Comparison of ENCODE assay signal across 11 cellular contexts in genomic region chr10:119705434-119705831, GRCh38.
DNase-seq lines count a peak whose midpoint lies in the region; ATAC-seq and TF ChIP-seq lines count a peak whose summit lies in the region.
"Had no signal": no experiment of that assay in that cellular context is flagged by ENCODE, and none has a peak within 500 bp of the region (broad histone marks: within the 10 kb centered on the region; RNA-seq: fewer than 3 reads in every experiment).

No MANE protein-coding gene starts in this region.

- peaks cover 18% of the 10 kb centered on the region; the same call in 1 of the 2 replicates for H3K9me3 ChIP-seq in SU-DHL-6 (ENCODE audit: insufficient read depth, low read length)
- no peaks in the 10 kb centered on the region for H3K9me3 ChIP-seq in effector memory CD4-positive, alpha-beta T cell (ENCODE audit: control insufficient read depth, low read length)

- H3K4me1 ChIP-seq in effector memory CD4-positive, alpha-beta T cell (ENCODE audit: control insufficient read depth, insufficient read depth, low read length, poor library complexity, severe bottlenecking): no peaks in the 10 kb centered on the region

- H3K27ac ChIP-seq in SU-DHL-6 (ENCODE audit: low read depth, low read length): peak overlapping the region; percentile 89
- no peak overlapping the region for H3K27ac ChIP-seq in effector memory CD4-positive, alpha-beta T cell (ENCODE audit: insufficient read depth, low read length, poor library complexity, severe bottlenecking)
- H3K27ac ChIP-seq: HL-60 had no signal

- no peaks in the 10 kb centered on the region; the same call in 1 of the 2 replicates for H3K36me3 ChIP-seq in SU-DHL-6 (ENCODE audit: low read length)
- no peaks in the 10 kb centered on the region for H3K36me3 ChIP-seq in effector memory CD4-positive, alpha-beta T cell (ENCODE audit: control insufficient read depth, insufficient read depth, low read length)

- H4K20me1 ChIP-seq in SU-DHL-6 (ENCODE audit: low read depth, low read length): no peaks in the 10 kb centered on the region

- no peaks in the 10 kb centered on the region for H3K27me3 ChIP-seq in SU-DHL-6 (ENCODE audit: low read length)
- no peaks in the 10 kb centered on the region for H3K27me3 ChIP-seq in effector memory CD4-positive, alpha-beta T cell (replicated peaks; ENCODE audit: control insufficient read depth, insufficient read depth, low read length, poor library complexity, severe bottlenecking)

- TF ChIP-seq CTCF in SU-DHL-6 (IDR thresholded peaks at IDR 0.05; ENCODE audit: insufficient read depth, low read length, poor library complexity, severe bottlenecking) (no peak), GM20000 (IDR thresholded peaks at IDR 0.05; ENCODE audit: extremely low read depth, missing control alignments) (no peak)

- H3K9ac ChIP-seq in SU-DHL-6 (ENCODE audit: low read length): peak overlapping the region; percentile 52

- H3K9me2 ChIP-seq in SU-DHL-6 (replicated peaks; ENCODE audit: insufficient read depth, low read length): no peaks in the 10 kb centered on the region

- peaks cover 33% of the 10 kb centered on the region for H3F3A ChIP-seq in SU-DHL-6 (ENCODE audit: insufficient read depth)

- ATAC-seq in HG02870 (IDR thresholded peaks at IDR 0.05; ENCODE audit: unreplicated experiment) (peak; percentile 32), HG03025 (IDR thresholded peaks at IDR 0.05; ENCODE audit: low FRiP score, unreplicated experiment) (no peak)

- H3K4me3 ChIP-seq in SU-DHL-6 (ENCODE audit: insufficient read depth, low read length, poor library complexity, severe bottlenecking): peak overlapping the region; percentile 32
- no peak overlapping the region for H3K4me3 ChIP-seq in effector memory CD4-positive, alpha-beta T cell (ENCODE audit: insufficient read depth, low read depth, low read length, poor library complexity, severe bottlenecking)
- H3K4me3 ChIP-seq: lung had no signal

- no peaks in the 10 kb centered on the region for H3K79me2 ChIP-seq in SU-DHL-6 (ENCODE audit: insufficient read depth, low read length)

- peak; percentile 10 for DNase-seq in stimulated activated CD4-positive, alpha-beta T cell treated with anti-CD3 and anti-CD28 coated beads, Interleukin-1b, Interleukin-23, amount 100 ng/mL, for 48 hours
- DNase-seq in stimulated activated CD4-positive, alpha-beta T cell treated with anti-CD3 and anti-CD28 coated beads, Interleukin-12 subunit alpha, Interleukin-12 subunit beta, amount 100 ng/mL, for 4 hours: no peak
- no peak for DNase-seq in NCI-H146 treated with DMSO at 0.1 percent for 48 hours (lab: John Stamatoyannopoulos, UW; ENCODE audit: unreplicated experiment)
- no peak for DNase-seq in GM20000 (ENCODE audit: low spot score)
- DNase-seq in effector memory CD4-positive, alpha-beta T cell: no peak
- DNase-seq: NCI-H526 treated with DMSO at 0.1 percent for 48 hours had no signal

- no peak overlapping the region for H2AFZ ChIP-seq in SU-DHL-6 (ENCODE audit: low read depth, low read length, severe bottlenecking)

- peak overlapping the region; percentile 71 for H3K4me2 ChIP-seq in SU-DHL-6 (ENCODE audit: low read depth, low read length, poor library complexity, severe bottlenecking)
